23 cellular contexts compared by ENCODE assay signal in the genomic region with DNA sequence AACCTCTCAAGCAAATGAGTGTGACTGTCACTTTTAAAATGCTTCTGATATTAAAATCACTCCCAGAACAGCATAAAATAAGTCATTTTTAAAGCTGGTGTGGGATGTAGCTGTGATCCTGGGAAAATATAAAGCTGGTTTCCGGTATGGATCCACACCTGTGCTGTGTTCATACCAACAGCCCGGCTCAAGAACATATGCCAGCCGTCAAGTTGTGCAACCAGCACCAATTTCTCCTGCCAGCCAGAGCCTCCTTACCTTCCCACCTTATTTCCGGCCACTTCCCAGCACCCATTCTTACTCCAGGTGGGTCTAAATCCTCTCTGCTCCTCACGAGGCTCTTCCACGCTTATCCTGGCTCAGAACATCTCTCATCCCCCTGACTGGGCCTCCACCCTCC. TPM values are rescaled to one million over a fixed set of nuclear protein-coding genes. Genes with fewer than 3 reads are reported as not detected.
DNase-seq lines count a peak whose midpoint lies in the region; ATAC-seq and TF ChIP-seq lines count a peak whose summit lies in the region.
"Had no signal": no experiment of that assay in that cellular context is flagged by ENCODE, and none has a peak within 500 bp of the region (broad histone marks: within the 10 kb centered on the region; RNA-seq: fewer than 3 reads in every experiment).

No MANE protein-coding gene starts in this region.

- no peak for TF ChIP-seq POLR2A in IMR-90 (IDR thresholded peaks at IDR 0.05; ENCODE audit: low read depth, low read length)

- intact Hi-C loops in Caco-2 (cut with micrococcal nuclease; ENCODE audit: unreplicated experiment) = loop anchor here (1.0 kb wide), 1 partner anchor 51 kb away; a partner anchor contains a TSS
- intact Hi-C loops in IMR-90 (cut with micrococcal nuclease) = no loop called here

- H3K9me3 ChIP-seq in Caco-2 (peaks cover 4% of the 10 kb centered on the region; the same call in 1 of the 2 replicates), IMR-90 (ENCODE audit: control insufficient read depth, insufficient read depth, low read length) (no peaks in the 10 kb centered on the region), endodermal cell (ENCODE audit: control insufficient read depth, low read length) (peaks cover 7% of the 10 kb centered on the region)

- TF ChIP-seq RAD21 in IMR-90 (IDR thresholded peaks at IDR 0.05; ENCODE audit: low read length) = no peak

- H3K27ac Mint-ChIP-seq in Caco-2 (ENCODE audit: unreplicated experiment) = peak overlapping the region; percentile 98
- peak overlapping the region; percentile 72 for H3K27ac Mint-ChIP-seq in endodermal cell
- peak overlapping the region; percentile 93 for H3K27ac Mint-ChIP-seq in progenitor cell of endocrine pancreas
- H3K27ac Mint-ChIP-seq: CD4-positive, alpha-beta T cell had no signal

- in situ Hi-C loops in IMR-90 (cut with MboI; ENCODE audit: low sequenced_read_pairs) = no loop called here

- H4K20me1 ChIP-seq in IMR-90 (ENCODE audit: insufficient read depth, low read length) = no peaks in the 10 kb centered on the region

- H3K4ac ChIP-seq in IMR-90 (ENCODE audit: low read depth, low read length) = no peak overlapping the region

- peaks cover 21% of the 10 kb centered on the region for H3K4me1 ChIP-seq in Caco-2
- peaks cover 2% of the 10 kb centered on the region; the same call in 1 of the 2 replicates for H3K4me1 ChIP-seq in IMR-90 (ENCODE audit: control insufficient read depth, insufficient read depth, low read length)
- H3K4me1 ChIP-seq in endodermal cell (ENCODE audit: control insufficient read depth, insufficient read depth, low read length) = no peaks in the 10 kb centered on the region

- H3K27ac ChIP-seq in IMR-90 (ENCODE audit: insufficient read depth, low read length) = no peak overlapping the region
- H3K27ac ChIP-seq in endodermal cell (ENCODE audit: low read depth, low read length) = no peak overlapping the region
- H3K27ac ChIP-seq: BLaER1 treated with 17β-estradiol and CSF1 and Interleukin-3, amounts not matched to agents 10 nM and 100 nM had no signal

- CTCF ChIA-PET in Caco-2 (lab: Charles Lee) = no interaction called here
- CTCF ChIA-PET in IMR-90 (lab: Yijun Ruan, JAX) = no interaction called here

- H3K27me3 Mint-ChIP-seq in Caco-2 (ENCODE audit: insufficient read depth, unreplicated experiment) (no peaks in the 10 kb centered on the region), endodermal cell (ENCODE audit: insufficient read depth) (no peaks in the 10 kb centered on the region), progenitor cell of endocrine pancreas (peaks cover 8% of the 10 kb centered on the region)

- no peaks in the 10 kb centered on the region for H3K79me1 ChIP-seq in IMR-90 (ENCODE audit: low read depth in 1 of 2, low read length in 2 of 2)

- 79% methylated on average over 5 of the region's 6 CpGs; no CpG with 5 or more reads in 1 of the 2 experiments for WGBS in IMR-90 (ENCODE audit: extremely low coverage in 2 of 2, insufficient read length in 1 of 2), 2 experiments
- 90 to 97% methylated on average over 5 to 6 of the region's 6 CpGs for WGBS in endodermal cell (ENCODE audit: insufficient coverage in 1 of 2, insufficient read length in 1 of 2), 2 experiments

- POLR2A ChIA-PET in Caco-2 (lab: Charles Lee) = no interaction called here
- POLR2A ChIA-PET in IMR-90 (lab: Charles Lee; ENCODE audit: unreplicated experiment) = no interaction called here

- no peak overlapping the region for H2AK9ac ChIP-seq in IMR-90 (replicated peaks; ENCODE audit: low read depth, low read length, poor library complexity)

- H3K9me1 ChIP-seq in IMR-90 (ENCODE audit: insufficient read depth, low read length) = peaks cover 3% of the 10 kb centered on the region; the same call in 1 of the 2 replicates

- H2BK120ac ChIP-seq in IMR-90 (ENCODE audit: low read depth, low read length) = no peak overlapping the region

- H4K8ac ChIP-seq in IMR-90 (ENCODE audit: low read depth in 2 of 2, low read length in 2 of 2) = no peak overlapping the region

- no peak overlapping the region for H3K9ac ChIP-seq in IMR-90 (ENCODE audit: low read depth, low read length)
- H3K9ac ChIP-seq in endodermal cell (ENCODE audit: extremely low read depth, low read length, poor library complexity, severe bottlenecking) = no peak overlapping the region
- H3K9ac ChIP-seq: BLaER1 treated with 17β-estradiol and CSF1 and Interleukin-3, amounts not matched to agents 10 nM and 100 nM had no signal

- DNase-seq in Caco-2 (no peak), IMR-90 (no peak), endodermal cell (no peak), progenitor cell of endocrine pancreas (ENCODE audit: low spot score, unreplicated experiment) (no peak), hippocampal formation (lab: John Stamatoyannopoulos, UW) (no peak), NCI-H2081 (lab: John Stamatoyannopoulos, UW) (no peak)
- DNase-seq: AML-193; CD4-positive, alpha-beta T cell; DMS79 treated with DMSO at 0.1 percent for 48 hours; GF-D8; Kasumi-1; NCI-H1105 treated with DMSO at 0.1 percent for 48 hours; NCI-H146; NCI-H1930; NCI-H446 treated with DMSO at 0.1 percent for 48 hours; NCI-H526; NCI-H82; NK-92 treated with Interleukin-12 subunit alpha and Interleukin-12 subunit beta, amount 100 ng/mL, for 24 hours; RPMI8226; SHP77 had no signal

- no peak overlapping the region for H3K23ac ChIP-seq in IMR-90 (ENCODE audit: low read depth, low read length)

- no peak overlapping the region for H3K4me3 ChIP-seq in Caco-2 (ENCODE audit: low read depth, low read length)
- H3K4me3 ChIP-seq in IMR-90 (ENCODE audit: insufficient read depth, low read depth, low read length) = no peak overlapping the region
- no peak overlapping the region for H3K4me3 ChIP-seq in endodermal cell (ENCODE audit: low read length)
- H3K4me3 ChIP-seq: BLaER1 treated with 17β-estradiol and CSF1 and Interleukin-3, amounts not matched to agents 10 nM and 100 nM; K562 had no signal

- H3K56ac ChIP-seq in IMR-90 (ENCODE audit: extremely low read depth, insufficient read depth, low read length) = no peak overlapping the region

- ATAC-seq in IMR-90 (ENCODE audit: low read depth) = no peak
- no peak for ATAC-seq in GM19023 (IDR thresholded peaks at IDR 0.05; ENCODE audit: unreplicated experiment)
- ATAC-seq: K562 had no signal

- H3K27me3 ChIP-seq in Caco-2 (replicated peaks; ENCODE audit: control insufficient read depth, insufficient read depth, low read length) (no peaks in the 10 kb centered on the region), IMR-90 (ENCODE audit: control insufficient read depth, insufficient read depth, low read length) (peaks cover 7% of the 10 kb centered on the region), endodermal cell (ENCODE audit: control insufficient read depth, insufficient read depth, low read length, poor library complexity, severe bottlenecking) (no peaks in the 10 kb centered on the region)

- H3K4me1 Mint-ChIP-seq in Caco-2 (ENCODE audit: low read depth, unreplicated experiment) = peaks cover 28% of the 10 kb centered on the region
- H3K4me1 Mint-ChIP-seq in endodermal cell = peaks cover 6% of the 10 kb centered on the region
- peaks cover 22% of the 10 kb centered on the region for H3K4me1 Mint-ChIP-seq in progenitor cell of endocrine pancreas (ENCODE audit: low read depth)

- TSS peak; percentile 57 for BruUV-seq in Caco-2 (replicated peaks; lab: Mats Ljungman, UMichigan)
- no TSS peak for BruUV-seq in IMR-90 (replicated peaks; lab: Mats Ljungman, UMichigan)

- no peak overlapping the region for H2BK20ac ChIP-seq in IMR-90 (ENCODE audit: low read depth, low read length)

- no peaks in the 10 kb centered on the region for H3K9me3 Mint-ChIP-seq in Caco-2 (ENCODE audit: unreplicated experiment)
- peaks cover 18% of the 10 kb centered on the region for H3K9me3 Mint-ChIP-seq in endodermal cell
- peaks cover 11% of the 10 kb centered on the region for H3K9me3 Mint-ChIP-seq in progenitor cell of endocrine pancreas (ENCODE audit: low read depth)
- H3K9me3 Mint-ChIP-seq: CD4-positive, alpha-beta T cell had no signal

- H4K91ac ChIP-seq in IMR-90 (ENCODE audit: insufficient read depth, low read depth, low read length) = no peak overlapping the region

- H2BK15ac ChIP-seq in IMR-90 (ENCODE audit: low read depth, low read length) = no peak overlapping the region

- TF ChIP-seq CTCF in Caco-2 (IDR thresholded peaks at IDR 0.05; ENCODE audit: insufficient read depth in 1 of 2, low read depth in 1 of 2, low read length in 1 of 2, severe bottlenecking in 1 of 2, unreplicated experiment in 1 of 2) (no peak), IMR-90 (conservative IDR thresholded peaks at IDR 0.05; ENCODE audit: low read depth, low read length) (no peak), endodermal cell (conservative IDR thresholded peaks at IDR 0.05) (no peak), progenitor cell of endocrine pancreas (IDR thresholded peaks at IDR 0.05; ENCODE audit: unreplicated experiment) (no peak)

- no peak overlapping the region for H3K4me2 ChIP-seq in IMR-90 (ENCODE audit: low read depth, low read length)
- H3K4me2 ChIP-seq: BLaER1 treated with 17β-estradiol and CSF1 and Interleukin-3, amounts not matched to agents 10 nM and 100 nM had no signal

- dilution Hi-C loops in IMR-90 (cut with HindIII; ENCODE audit: low sequenced_read_pairs, unreplicated experiment) = no loop called here

- H3K14ac ChIP-seq in IMR-90 (replicated peaks; ENCODE audit: low read depth, low read length) = no peak overlapping the region

- H3K18ac ChIP-seq in IMR-90 (ENCODE audit: low read depth, low read length) = no peak overlapping the region

- H3K36me3 ChIP-seq in Caco-2 (ENCODE audit: control insufficient read depth, insufficient read depth, low read length) (no peaks in the 10 kb centered on the region), IMR-90 (ENCODE audit: control insufficient read depth, insufficient read depth, low read length) (no peaks in the 10 kb centered on the region), endodermal cell (ENCODE audit: control insufficient read depth, insufficient read depth, low read length) (no peaks in the 10 kb centered on the region)
- H3K36me3 ChIP-seq: BLaER1 treated with 17β-estradiol and CSF1 and Interleukin-3, amounts not matched to agents 10 nM and 100 nM had no signal

- H4K5ac ChIP-seq in IMR-90 (ENCODE audit: low read depth, low read length) = no peak overlapping the region

- peak overlapping the region; percentile 26 for H2AFZ ChIP-seq in IMR-90 (replicated peaks; ENCODE audit: low read length, poor library complexity)

- H3K36me3 Mint-ChIP-seq in Caco-2 (ENCODE audit: insufficient read depth, unreplicated experiment) = peaks cover 9% of the 10 kb centered on the region
- peaks cover 2% of the 10 kb centered on the region for H3K36me3 Mint-ChIP-seq in endodermal cell (ENCODE audit: low read depth)
- H3K36me3 Mint-ChIP-seq in progenitor cell of endocrine pancreas (ENCODE audit: insufficient read depth) = peaks cover 5% of the 10 kb centered on the region

- H2AK5ac ChIP-seq in IMR-90 (ENCODE audit: low read depth, low read length) = no peak overlapping the region

- no peak overlapping the region for H2BK5ac ChIP-seq in IMR-90 (ENCODE audit: low read depth, low read length, poor library complexity, severe bottlenecking)

- peak overlapping the region; percentile 66 for H3K4me3 Mint-ChIP-seq in Caco-2 (ENCODE audit: unreplicated experiment)
- H3K4me3 Mint-ChIP-seq in endodermal cell = no peak overlapping the region
- no peak overlapping the region for H3K4me3 Mint-ChIP-seq in progenitor cell of endocrine pancreas (ENCODE audit: low read depth)
- H3K4me3 Mint-ChIP-seq: CD4-positive, alpha-beta T cell had no signal

RNA-seq across cellular contexts. Expression of a gene that starts 50.9 kb away (rescaled TPM):
- total RNA-seq in Caco-2 (2022) = 5.5 and 5.6 TPM in 2 replicates
- total RNA-seq in IMR-90 (2012; rRNA removed) = 22.2 and 26.9 TPM in 2 replicates
- 27.6 and 31.3 TPM in 2 replicates for polyA plus RNA-seq in IMR-90 (2012; rRNA removed)
- 22.6 and 41.6 TPM in 2 replicates for polyA plus RNA-seq in IMR-90 (2012; cell fraction: cytosol; rRNA removed)
- polyA plus RNA-seq in IMR-90 (2012; cell fraction: nucleus; rRNA removed; ENCODE audit: low replicate concordance) = 23.6 and 31.1 TPM in 2 replicates
- total RNA-seq in endodermal cell = 10 to 100 TPM; 17.9 to 23.9 TPM
- 16.7 TPM for polyA plus RNA-seq in endodermal cell (2013, experiment 1 of 2)
- 16.3 TPM for polyA plus RNA-seq in endodermal cell (2013, experiment 2 of 2)
- 37.5 and 43.1 TPM in 2 replicates for total RNA-seq in progenitor cell of endocrine pancreas
